11 cellular contexts compared by ENCODE assay signal in the genomic region with DNA sequence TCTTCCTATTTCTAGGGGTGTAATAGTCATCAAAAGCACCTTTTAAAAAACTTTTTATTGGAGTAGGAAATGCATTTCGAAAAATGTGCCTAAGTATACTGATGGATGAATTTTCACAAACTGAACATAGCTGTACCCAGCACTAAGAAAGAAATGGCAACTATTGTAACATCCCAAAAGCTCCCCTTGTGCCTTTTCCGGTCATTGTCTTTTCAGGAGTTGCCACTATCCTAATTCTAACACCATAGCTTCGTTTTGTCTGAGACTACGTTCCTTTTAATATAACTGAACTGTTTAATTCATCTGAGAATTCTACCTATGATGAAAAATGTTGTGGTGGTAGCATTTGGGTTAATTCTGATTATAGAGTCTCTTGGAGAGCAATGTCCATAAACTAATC. TPM values are rescaled to one million over a fixed set of nuclear protein-coding genes. Genes with fewer than 3 reads are reported as not detected.
DNase-seq lines count a peak whose midpoint lies in the region; ATAC-seq, FAIRE-seq and TF ChIP-seq lines count a peak whose summit lies in the region.
"Had no signal": no experiment of that assay in that cellular context is flagged by ENCODE, and none has a peak within 500 bp of the region (broad histone marks: within the 10 kb centered on the region; RNA-seq: fewer than 3 reads in every experiment).

No MANE protein-coding gene starts in this region.

- no peaks in the 10 kb centered on the region for H3K27me3 Mint-ChIP-seq in CD4-positive, alpha-beta memory T cell
- no peaks in the 10 kb centered on the region for H3K27me3 Mint-ChIP-seq in naive thymus-derived CD8-positive, alpha-beta T cell

- TF ChIP-seq EP300 in K562 (IDR thresholded peaks at IDR 0.05; ENCODE audit: low read length): no peak

- peaks cover 5% of the 10 kb centered on the region for H3K36me3 ChIP-seq in CD4-positive, alpha-beta memory T cell (ENCODE audit: insufficient read depth, low read length)
- peaks cover 39% of the 10 kb centered on the region for H3K36me3 ChIP-seq in HUES48 (ENCODE audit: control insufficient read depth, insufficient read depth, low read length)
- peaks cover 34% of the 10 kb centered on the region for H3K36me3 ChIP-seq in K562 (ENCODE audit: control insufficient read depth, insufficient read depth, low read length)
- H3K36me3 ChIP-seq in uterus: no peaks in the 10 kb centered on the region
- peaks cover 0 to 12% (median 0%) of the 10 kb centered on the region in 3 donors for H3K36me3 ChIP-seq in Peyer's patch
- peaks cover 0 to 14% of the 10 kb centered on the region in 2 donors for H3K36me3 ChIP-seq in ascending aorta

- POLR2A ChIA-PET in CD4-positive, alpha-beta memory T cell (lab: Charles Lee; ENCODE audit: partially characterized antibody): interaction anchor here (6.2 kb wide), 1 partner anchor 34 kb away, joined by 204 read pairs; the partner anchor contains the start of genes POGLUT1 and TMEM39A
- POLR2A ChIA-PET in K562 (lab: Yijun Ruan, JAX): interaction anchor here (0.8 to 1.5 kb wide), 4 partner anchors 8 to 88 kb away, joined by 3 to 8 read pairs (median 3); no protein-coding TSS in a partner anchor
- POLR2A ChIA-PET in naive thymus-derived CD8-positive, alpha-beta T cell (lab: Charles Lee): interaction anchor here (3.3 kb wide), 1 partner anchor 31 kb away, joined by 57 read pairs; the partner anchor contains the start of gene POGLUT1

- no peak for FAIRE-seq in K562 (lab: Jason Lieb, UNC)

- no peaks in the 10 kb centered on the region for H4K20me1 ChIP-seq in K562 (replicated peaks; ENCODE audit: control insufficient read depth, insufficient read depth, low read length)

- H3K27ac ChIP-seq in CD4-positive, alpha-beta memory T cell (ENCODE audit: low read depth, low read length): no peak overlapping the region
- H3K27ac ChIP-seq in HUES48 (ENCODE audit: low read depth, low read length) (no peak overlapping the region), K562 (ENCODE audit: extremely low read depth, low read depth, low read length) (peak overlapping the region; percentile 94; the same call in 1 of the 3 replicates), uterus (no peak overlapping the region), Peyer's patch (no peak overlapping the region), ascending aorta (no peak overlapping the region)

- ATAC-seq in K562 (peak; percentile 19; the same call in 2 of the 3 replicates), HG03139 (IDR thresholded peaks at IDR 0.05; ENCODE audit: unreplicated experiment) (no peak)
- no peak for ATAC-seq in naive thymus-derived CD8-positive, alpha-beta T cell

- no peak overlapping the region for H2AFZ ChIP-seq in K562 (ENCODE audit: low read depth, low read length)

- TF ChIP-seq RAD21 in K562 (CRISPR knock-in tag; conservative IDR thresholded peaks at IDR 0.05 in 1 of 2, IDR thresholded peaks at IDR 0.05 in 1 of 2): no peak

- no peak for TF ChIP-seq POLR2A in K562 (conservative IDR thresholded peaks at IDR 0.05)
- no peak for TF ChIP-seq POLR2A in uterus (IDR thresholded peaks at IDR 0.05)
- no peak for TF ChIP-seq POLR2A in Peyer's patch (IDR thresholded peaks at IDR 0.05)

- intact Hi-C loops in CD4-positive, alpha-beta memory T cell (cut with micrococcal nuclease): no loop called here
- intact Hi-C loops in K562 (cut with micrococcal nuclease): loop anchor here (5.0 kb wide), 1 partner anchor 177 kb away; the partner anchor contains the start of gene COX17
- intact Hi-C loops in uterus (cut with DNase I; ENCODE audit: low total_unique reads): no loop called here
- intact Hi-C loops in ascending aorta (cut with DNase I): no loop called here

- BruUV-seq in K562 (replicated peaks; lab: Mats Ljungman, UMichigan): no TSS peak

- 3% methylated on average over 4 of the region's 4 CpGs for WGBS in K562 (ENCODE audit: insufficient coverage, low coverage, missing lambda C conversion rate)

- H3K9me1 ChIP-seq in K562 (ENCODE audit: control insufficient read depth, insufficient read depth, low read length): no peaks in the 10 kb centered on the region

- H3K4me3 ChIP-seq in CD4-positive, alpha-beta memory T cell (ENCODE audit: low read length in 2 of 2): no peak overlapping the region
- H3K4me3 ChIP-seq in HUES48 (ENCODE audit: low read depth, low read length): peak overlapping the region; percentile 73; the same call in 1 of the 2 replicates
- H3K4me3 ChIP-seq in K562: peak overlapping the region; percentile 70
- no peak overlapping the region for H3K4me3 ChIP-seq in uterus
- no peak overlapping the region for H3K4me3 ChIP-seq in Peyer's patch
- peak overlapping the region in 1 of 2 donors; percentile 92 for H3K4me3 ChIP-seq in ascending aorta

- peak overlapping the region; percentile 1 to 99 (median 59) for H3K4me3 Mint-ChIP-seq in CD4-positive, alpha-beta memory T cell
- H3K4me3 Mint-ChIP-seq in naive thymus-derived CD8-positive, alpha-beta T cell: peak overlapping the region in 9 of 10 donors; percentile 31 to 99 (median 99)

- H3K4me1 ChIP-seq in CD4-positive, alpha-beta memory T cell (ENCODE audit: insufficient read depth, low read length): peaks cover 31% of the 10 kb centered on the region
- peaks cover 10% of the 10 kb centered on the region for H3K4me1 ChIP-seq in HUES48 (ENCODE audit: control insufficient read depth, insufficient read depth, low read length)
- H3K4me1 ChIP-seq in K562 (replicated peaks in 1 of 2; ENCODE audit: control insufficient read depth in 2 of 2, insufficient read depth in 2 of 2, low read length in 2 of 2): no peaks in the 10 kb centered on the region; a peak in 1 of 5 replicates
- H3K4me1 ChIP-seq in uterus: peaks cover 5 to 6% of the 10 kb centered on the region in 2 donors
- H3K4me1 ChIP-seq in Peyer's patch: peaks cover 0 to 28% (median 5%) of the 10 kb centered on the region in 4 donors
- H3K4me1 ChIP-seq in ascending aorta: peaks cover 5 to 24% of the 10 kb centered on the region in 2 donors

- H3K9ac ChIP-seq in HUES48 (ENCODE audit: low read depth, low read length): no peak overlapping the region
- H3K9ac ChIP-seq in K562 (ENCODE audit: insufficient read depth in 1 of 2, low read depth in 2 of 2, low read length in 2 of 2): peak overlapping the region in 1 of 2 experiments; percentile 90; a peak in 3 of 4 replicates

- no peak for TF ChIP-seq CTCF in K562 (IDR thresholded peaks at IDR 0.05 in 2 of 3, conservative IDR thresholded peaks at IDR 0.05 in 1 of 3; ENCODE audit: insufficient read depth in 2 of 3, low read depth in 1 of 3, low read length in 3 of 3)
- TF ChIP-seq CTCF in uterus (IDR thresholded peaks at IDR 0.05): no peak
- no peak for TF ChIP-seq CTCF in Peyer's patch (IDR thresholded peaks at IDR 0.05)
- TF ChIP-seq CTCF in ascending aorta (IDR thresholded peaks at IDR 0.05): no peak

- CTCF ChIA-PET in CD4-positive, alpha-beta memory T cell (lab: Charles Lee; ENCODE audit: partially characterized antibody): interaction anchor here (0.9 to 1.5 kb wide), 3 partner anchors 8 to 196 kb away, joined by 3 to 4 read pairs (median 3); no protein-coding TSS in a partner anchor
- CTCF ChIA-PET in K562 (lab: Yijun Ruan, JAX; ENCODE audit: low intra/inter-chr PET ratio): no interaction called here

- peak overlapping the region; percentile 87 for H3K4me2 ChIP-seq in K562 (ENCODE audit: insufficient read depth, low read length)

- no peak for DNase-seq in CD4-positive, alpha-beta memory T cell
- no peak for DNase-seq in K562 (ENCODE audit: extremely low read depth in 1 of 4, low spot score in 3 of 4)
- DNase-seq in naive thymus-derived CD8-positive, alpha-beta T cell: no peak
- DNase-seq in uterus: no peak
- no peak for DNase-seq in Peyer's patch
- DNase-seq in ascending aorta (ENCODE audit: low spot score in 2 of 2): no peak
- DNase-seq: activated CD4-positive, alpha-beta T cell treated with anti-CD3 and anti-CD28 coated beads, Interleukin-2, amount 50 U/mL, for 1 hour; islet precursor cell had no signal

- peaks cover 12 to 24% of the 10 kb centered on the region in 2 donors for H3K36me3 Mint-ChIP-seq in CD4-positive, alpha-beta memory T cell
- H3K36me3 Mint-ChIP-seq in naive thymus-derived CD8-positive, alpha-beta T cell: peaks cover 0 to 27% (median 6%) of the 10 kb centered on the region in 3 donors

- H3K27me3 ChIP-seq in CD4-positive, alpha-beta memory T cell (ENCODE audit: insufficient read depth, low read length): no peaks in the 10 kb centered on the region
- no peaks in the 10 kb centered on the region for H3K27me3 ChIP-seq in HUES48 (ENCODE audit: control insufficient read depth, insufficient read depth, low read length)
- H3K27me3 ChIP-seq in K562 (ENCODE audit: control insufficient read depth in 2 of 2, insufficient read depth in 2 of 2, low read length in 2 of 2): no peaks in the 10 kb centered on the region
- H3K27me3 ChIP-seq in uterus: no peaks in the 10 kb centered on the region
- no peaks in the 10 kb centered on the region for H3K27me3 ChIP-seq in Peyer's patch
- no peaks in the 10 kb centered on the region for H3K27me3 ChIP-seq in ascending aorta

- H3K27ac Mint-ChIP-seq in CD4-positive, alpha-beta memory T cell: peak overlapping the region in 6 of 7 donors; percentile 11 to 99 (median 71)
- H3K27ac Mint-ChIP-seq in naive thymus-derived CD8-positive, alpha-beta T cell: peak overlapping the region in 6 of 10 donors; percentile 4 to 60 (median 34)

- peaks cover 59% of the 10 kb centered on the region for H3K79me2 ChIP-seq in K562 (ENCODE audit: control insufficient read depth, insufficient read depth, low read length)

- no peaks in the 10 kb centered on the region for H3K9me3 ChIP-seq in CD4-positive, alpha-beta memory T cell (ENCODE audit: control insufficient read depth in 1 of 2, low read length in 2 of 2)
- H3K9me3 ChIP-seq in HUES48 (ENCODE audit: control insufficient read depth, insufficient read depth, low read length) (no peaks in the 10 kb centered on the region), K562 (replicated peaks; ENCODE audit: control insufficient read depth, insufficient read depth, low read depth, low read length) (no peaks in the 10 kb centered on the region), uterus (no peaks in the 10 kb centered on the region), Peyer's patch (no peaks in the 10 kb centered on the region), ascending aorta (no peaks in the 10 kb centered on the region)

- no peaks in the 10 kb centered on the region for H3K9me3 Mint-ChIP-seq in CD4-positive, alpha-beta memory T cell
- no peaks in the 10 kb centered on the region for H3K9me3 Mint-ChIP-seq in naive thymus-derived CD8-positive, alpha-beta T cell

- in situ Hi-C loops in K562 (cut with MboI): no loop called here

- H3K4me1 Mint-ChIP-seq in CD4-positive, alpha-beta memory T cell: peaks cover 16 to 44% (median 34%) of the 10 kb centered on the region in 4 donors
- peaks cover 15 to 44% (median 41%) of the 10 kb centered on the region in 4 donors for H3K4me1 Mint-ChIP-seq in naive thymus-derived CD8-positive, alpha-beta T cell

RNA-seq across cellular contexts. Expression of gene TIMMDC1, which starts 1.9 kb away (rescaled TPM):
- 10 to 100 TPM; 72.3 to 80.9 TPM for total RNA-seq in CD4-positive, alpha-beta memory T cell
- 10 to 100 TPM; 72.2 to 75.2 TPM for polyA plus RNA-seq in CD4-positive, alpha-beta memory T cell
- 29.0 and 43.3 TPM in 2 replicates for total RNA-seq in K562 (2011; cell fraction: chromatin; rRNA removed; ENCODE audit: low replicate concordance)
- total RNA-seq in K562 (2011; cell fraction: nucleolus; rRNA removed): 23.3 and 27.1 TPM in 2 replicates
- 44.1 and 63.1 TPM in 2 replicates for total RNA-seq in K562 (2011; cell fraction: nucleoplasm; rRNA removed)
- total RNA-seq in K562 (2014; rRNA removed) (62.1 and 78.8 TPM in 2 replicates), K562 (2014; rRNA removed; fragmentation: Illumina TruSeq; extraction: Trizol) (81.6 and 82.6 TPM in 2 replicates), K562 (2015; rRNA removed; fragmentation: Illumina TruSeq; extraction: Trizol) (63.8 and 87.4 TPM in 2 replicates), K562 (2021) (107 and 121 TPM in 2 replicates), uterus (10 to 100 TPM; 15.1 to 83.4 (median 31.4) TPM), Peyer's patch (10 to 100 TPM; 29.7 to 59.4 (median 40.3) TPM), ascending aorta (31.1 TPM)
- polyA plus RNA-seq in K562 (2011; rRNA removed) (62.5 and 86.6 TPM in 2 replicates), K562 (2014; fragmentation: Illumina TruSeq; extraction: Trizol) (68.1 and 78.7 TPM in 2 replicates), K562 (2014; fragmentation: Nextera tagmentation; extraction: Ambion mirVana) (100 to 1,000 TPM; 224 to 226 TPM), K562 (2014; rRNA removed) (79.0 and 88.9 TPM in 2 replicates)
- polyA plus RNA-seq in K562 (2011; cell fraction: cytosol; rRNA removed): 58.4 and 78.7 TPM in 2 replicates
- 30.2 and 40.6 TPM in 2 replicates for polyA plus RNA-seq in K562 (2011; cell fraction: nucleus; rRNA removed)
- polyA plus RNA-seq in K562 (2012): 71.7 and 77.0 TPM in 2 replicates
- 34.0 and 37.5 TPM in 2 replicates for polyA minus RNA-seq in K562 (2011; rRNA and poly(A)+ RNA removed)
- 23.1 and 32.3 TPM in 2 replicates for polyA minus RNA-seq in K562 (2011; cell fraction: cytosol; rRNA and poly(A)+ RNA removed)
- polyA minus RNA-seq in K562 (2011; cell fraction: nucleus; rRNA and poly(A)+ RNA removed): 27.7 and 31.1 TPM in 2 replicates
- 10 to 100 TPM; 71.0 to 72.9 TPM for total RNA-seq in naive thymus-derived CD8-positive, alpha-beta T cell
- 10 to 100 TPM; 63.0 to 89.7 (median 75.0) TPM for polyA plus RNA-seq in naive thymus-derived CD8-positive, alpha-beta T cell

RNA-seq across cellular contexts. Expression of gene POGLUT1, which starts 31.5 kb away (rescaled TPM):
- total RNA-seq in CD4-positive, alpha-beta memory T cell: 10 to 100 TPM; 39.5 to 40.2 TPM
- 10 to 100 TPM; 37.6 to 51.1 TPM for polyA plus RNA-seq in CD4-positive, alpha-beta memory T cell
- 28.4 and 47.6 TPM in 2 replicates for total RNA-seq in K562 (2011; cell fraction: chromatin; rRNA removed; ENCODE audit: low replicate concordance)
- total RNA-seq in K562 (2011; cell fraction: nucleolus; rRNA removed): 20.9 and 21.5 TPM in 2 replicates
- 27.1 and 38.6 TPM in 2 replicates for total RNA-seq in K562 (2011; cell fraction: nucleoplasm; rRNA removed)
- 5.2 and 10.6 TPM in 2 replicates for total RNA-seq in K562 (2014; rRNA removed)
- total RNA-seq in K562 (2014; rRNA removed; fragmentation: Illumina TruSeq; extraction: Trizol): 12.2 and 13.9 TPM in 2 replicates
- 11.0 and 11.5 TPM in 2 replicates for total RNA-seq in K562 (2015; rRNA removed; fragmentation: Illumina TruSeq; extraction: Trizol)
- 11.6 and 11.7 TPM in 2 replicates for total RNA-seq in K562 (2021)
- polyA plus RNA-seq in K562 (2011; rRNA removed): 11.7 and 14.4 TPM in 2 replicates
- 2.3 and 5.5 TPM in 2 replicates for polyA plus RNA-seq in K562 (2011; cell fraction: cytosol; rRNA removed)
- polyA plus RNA-seq in K562 (2011; cell fraction: nucleus; rRNA removed): 18.0 and 18.4 TPM in 2 replicates
- 8.7 and 10.1 TPM in 2 replicates for polyA plus RNA-seq in K562 (2012)
- polyA plus RNA-seq in K562 (2014; fragmentation: Illumina TruSeq; extraction: Trizol): 8.7 and 10.7 TPM in 2 replicates
- 10 to 100 TPM; 14.2 to 17.5 TPM for polyA plus RNA-seq in K562 (2014; fragmentation: Nextera tagmentation; extraction: Ambion mirVana)
- polyA plus RNA-seq in K562 (2014; rRNA removed): 8.7 and 12.1 TPM in 2 replicates
- polyA minus RNA-seq in K562 (2011; rRNA and poly(A)+ RNA removed): 25.3 and 27.1 TPM in 2 replicates
- polyA minus RNA-seq in K562 (2011; cell fraction: cytosol; rRNA and poly(A)+ RNA removed): 8.9 and 9.4 TPM in 2 replicates
- polyA minus RNA-seq in K562 (2011; cell fraction: nucleus; rRNA and poly(A)+ RNA removed): 15.9 and 17.3 TPM in 2 replicates
- total RNA-seq in naive thymus-derived CD8-positive, alpha-beta T cell: 10 to 100 TPM; 40.2 to 43.0 TPM
- 10 to 100 TPM; 34.0 to 36.8 (median 34.2) TPM for polyA plus RNA-seq in naive thymus-derived CD8-positive, alpha-beta T cell
- 10 to 100 TPM in 2 of 4 donors, 1 to 10 TPM in 2; 4.4 to 31.9 (median 15.6) TPM for total RNA-seq in uterus
- 10 to 100 TPM; 10.7 to 21.2 (median 15.9) TPM for total RNA-seq in Peyer's patch
- 30.3 TPM for total RNA-seq in ascending aorta

RNA-seq across cellular contexts. Expression of gene TMEM39A, which starts 36.9 kb away (rescaled TPM):
- 10 to 100 TPM; 46.1 to 47.4 TPM for total RNA-seq in CD4-positive, alpha-beta memory T cell
- 10 to 100 TPM in 1 of 2 donors, 1 to 10 TPM in 1; 9.2 to 18.6 TPM for polyA plus RNA-seq in CD4-positive, alpha-beta memory T cell
- 100 and 139 TPM in 2 replicates for total RNA-seq in K562 (2011; cell fraction: chromatin; rRNA removed; ENCODE audit: low replicate concordance)
- 53.2 and 55.5 TPM in 2 replicates for total RNA-seq in K562 (2011; cell fraction: nucleolus; rRNA removed)
- 85.4 and 97.5 TPM in 2 replicates for total RNA-seq in K562 (2011; cell fraction: nucleoplasm; rRNA removed)
- total RNA-seq in K562 (2014; rRNA removed) (13.4 and 19.6 TPM in 2 replicates), K562 (2014; rRNA removed; fragmentation: Illumina TruSeq; extraction: Trizol) (16.6 and 18.3 TPM in 2 replicates), K562 (2015; rRNA removed; fragmentation: Illumina TruSeq; extraction: Trizol) (13.6 and 15.4 TPM in 2 replicates), K562 (2021) (25.7 and 27.1 TPM in 2 replicates), uterus (100 to 1,000 TPM in 1 of 4 donors, 10 to 100 TPM in 3; 23.2 to 136 (median 67.1) TPM), Peyer's patch (10 to 100 TPM; 14.0 to 34.4 (median 25.0) TPM), ascending aorta (115 TPM)
- polyA plus RNA-seq in K562 (2011; rRNA removed) (41.5 and 64.0 TPM in 2 replicates), K562 (2014; fragmentation: Illumina TruSeq; extraction: Trizol) (12.0 and 13.6 TPM in 2 replicates), K562 (2014; fragmentation: Nextera tagmentation; extraction: Ambion mirVana) (10 to 100 TPM; 15.0 to 15.3 TPM), K562 (2014; rRNA removed) (17.1 and 24.9 TPM in 2 replicates)
- polyA plus RNA-seq in K562 (2011; cell fraction: cytosol; rRNA removed): 17.7 and 37.5 TPM in 2 replicates
- 89.7 and 134 TPM in 2 replicates for polyA plus RNA-seq in K562 (2011; cell fraction: nucleus; rRNA removed)
- polyA plus RNA-seq in K562 (2012): 14.0 and 21.7 TPM in 2 replicates
- polyA minus RNA-seq in K562 (2011; rRNA and poly(A)+ RNA removed): 67.7 and 85.7 TPM in 2 replicates
- 12.7 and 13.8 TPM in 2 replicates for polyA minus RNA-seq in K562 (2011; cell fraction: cytosol; rRNA and poly(A)+ RNA removed)
- 35.4 and 74.1 TPM in 2 replicates for polyA minus RNA-seq in K562 (2011; cell fraction: nucleus; rRNA and poly(A)+ RNA removed)
- 10 to 100 TPM; 28.5 to 29.1 TPM for total RNA-seq in naive thymus-derived CD8-positive, alpha-beta T cell
- polyA plus RNA-seq in naive thymus-derived CD8-positive, alpha-beta T cell: 10 to 100 TPM in 2 of 3 donors, 1 to 10 TPM in 1; 6.5 to 11.9 (median 10.4) TPM

RNA-seq across cellular contexts. Expression of gene CD80, which starts 59.1 kb away (rescaled TPM):
- total RNA-seq in CD4-positive, alpha-beta memory T cell: under 1 TPM; 0.42 to 0.44 TPM
- polyA plus RNA-seq in CD4-positive, alpha-beta memory T cell: 1 to 10 TPM in 1 of 2 donors, not detected in 1; 1.6 TPM
- 10.2 and 14.8 TPM in 2 replicates for total RNA-seq in K562 (2011; cell fraction: chromatin; rRNA removed; ENCODE audit: low replicate concordance)
- 6.7 and 10.7 TPM in 2 replicates for total RNA-seq in K562 (2011; cell fraction: nucleolus; rRNA removed)
- 9.2 and 12.3 TPM in 2 replicates for total RNA-seq in K562 (2011; cell fraction: nucleoplasm; rRNA removed)
- total RNA-seq in K562 (2014; rRNA removed): 5.0 and 5.5 TPM in 2 replicates
- 5.6 and 6.5 TPM in 2 replicates for total RNA-seq in K562 (2014; rRNA removed; fragmentation: Illumina TruSeq; extraction: Trizol)
- 6.9 and 8.2 TPM in 2 replicates for total RNA-seq in K562 (2015; rRNA removed; fragmentation: Illumina TruSeq; extraction: Trizol)
- total RNA-seq in K562 (2021): 4.4 and 4.8 TPM in 2 replicates
- 0.38 and 3.0 TPM in 2 replicates for polyA plus RNA-seq in K562 (2011; rRNA removed)
- polyA plus RNA-seq in K562 (2011; cell fraction: cytosol; rRNA removed): 0.18 and 1.5 TPM in 2 replicates
- polyA plus RNA-seq in K562 (2011; cell fraction: nucleus; rRNA removed): 0.21 and 3.3 TPM in 2 replicates
- 7.0 and 23.4 TPM in 2 replicates for polyA plus RNA-seq in K562 (2012)
- 6.0 and 6.6 TPM in 2 replicates for polyA plus RNA-seq in K562 (2014; fragmentation: Illumina TruSeq; extraction: Trizol)
- polyA plus RNA-seq in K562 (2014; fragmentation: Nextera tagmentation; extraction: Ambion mirVana): 1 to 10 TPM; 5.7 to 6.6 TPM
- polyA plus RNA-seq in K562 (2014; rRNA removed): 3.7 and 5.3 TPM in 2 replicates
- polyA minus RNA-seq in K562 (2011; rRNA and poly(A)+ RNA removed): 0.87 and 3.6 TPM in 2 replicates
- 0.86 TPM in 1 of 2 replicates, not detected in the other for polyA minus RNA-seq in K562 (2011; cell fraction: cytosol; rRNA and poly(A)+ RNA removed)
- polyA minus RNA-seq in K562 (2011; cell fraction: nucleus; rRNA and poly(A)+ RNA removed): 0.11 and 2.2 TPM in 2 replicates
- total RNA-seq in naive thymus-derived CD8-positive, alpha-beta T cell: under 1 TPM in 1 of 2 experiments, not detected in 1; 0.16 TPM
- polyA plus RNA-seq in naive thymus-derived CD8-positive, alpha-beta T cell: not detected
- 1 to 10 TPM in 2 of 4 donors, under 1 TPM in 1, not detected in 1; 0.14 to 2.9 (median 1.1) TPM for total RNA-seq in uterus
- total RNA-seq in Peyer's patch: 10 to 100 TPM in 1 of 4 donors, 1 to 10 TPM in 1, not detected in 2; 4.2 to 19.8 TPM
- total RNA-seq in ascending aorta: 3.2 TPM
- total RNA-seq: renal cortical epithelial cell had no signal

Comparison
In these comparisons a context has a peak if more than half of its experiments do, and no peak if none do; other contexts are left out.
1. H3K4me3 ChIP-seq: peak in HUES48 (single experiment) and K562 (single experiment); none in CD4-positive, alpha-beta memory T cell (0 of 2), uterus (0 of 2) and Peyer's patch (0 of 4).